24 cellular contexts compared by ENCODE assay signal in the genomic region with DNA sequence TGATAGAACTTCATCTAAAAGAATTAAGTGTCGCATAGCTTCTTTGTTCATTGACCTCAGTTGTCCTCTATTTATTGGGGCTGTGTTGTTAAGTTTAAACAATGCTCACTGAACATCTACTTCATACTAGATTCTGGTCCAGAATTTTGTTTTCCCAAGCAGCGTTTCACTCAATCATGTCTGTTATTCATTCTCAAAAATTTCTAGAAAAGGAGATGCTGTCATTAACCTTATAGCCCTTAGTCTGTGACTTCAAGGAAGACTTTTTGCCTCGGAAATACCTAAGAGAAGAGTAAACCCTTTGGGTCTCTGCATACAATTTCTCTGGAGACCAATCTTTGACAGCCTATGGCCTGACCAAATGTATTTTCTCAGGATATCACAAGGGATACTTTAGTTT.
DNase-seq lines count a peak whose midpoint lies in the region; TF ChIP-seq lines count a peak whose summit lies in the region.
"Had no signal": no experiment of that assay in that cellular context is flagged by ENCODE, and none has a peak within 500 bp of the region (broad histone marks: within the 10 kb centered on the region; RNA-seq: fewer than 3 reads in every experiment).

No MANE protein-coding gene starts in this region.

- BruUV-seq in PC-9 (replicated peaks; lab: Mats Ljungman, UMichigan) = no TSS peak

- H3K4me3 ChIP-seq in BLaER1 treated with 17β-estradiol and CSF1 and Interleukin-3, amounts not matched to agents 10 nM and 100 nM = no peak overlapping the region
- H3K4me3 ChIP-seq in PC-9 (no peak overlapping the region), endodermal cell (ENCODE audit: low read length) (no peak overlapping the region)
- H3K4me3 ChIP-seq: GM12878 had no signal

- no peaks in the 10 kb centered on the region; a peak in 1 of 22 replicates for H3K36me3 ChIP-seq in BLaER1 treated with 17β-estradiol and CSF1 and Interleukin-3, amounts not matched to agents 10 nM and 100 nM
- H3K36me3 ChIP-seq in PC-9 (ENCODE audit: low read depth) (peaks cover 14% of the 10 kb centered on the region; the same call in 1 of the 2 replicates), endodermal cell (ENCODE audit: control insufficient read depth, insufficient read depth, low read length) (no peaks in the 10 kb centered on the region)

- TF ChIP-seq CTCF in PC-9 (conservative IDR thresholded peaks at IDR 0.05) (no peak), neural crest cell (conservative IDR thresholded peaks at IDR 0.05) (no peak), endodermal cell (conservative IDR thresholded peaks at IDR 0.05) (no peak)

- H3K9me3 Mint-ChIP-seq in neural crest cell = peaks cover 8% of the 10 kb centered on the region
- H3K9me3 Mint-ChIP-seq in endodermal cell = peaks cover 18% of the 10 kb centered on the region

- H3K27ac Mint-ChIP-seq in neural crest cell (ENCODE audit: unreplicated experiment) = peak overlapping the region; percentile 47
- no peak overlapping the region for H3K27ac Mint-ChIP-seq in endodermal cell
- H3K27ac Mint-ChIP-seq: B cell; CD14-positive monocyte; CD4-positive, alpha-beta memory T cell; CD4-positive, CD25-positive, alpha-beta regulatory T cell had no signal

- H3F3A ChIP-seq in PC-9 (ENCODE audit: insufficient read depth, low read depth) = peaks cover 20% of the 10 kb centered on the region

- peaks cover 7 to 20% (median 13%) of the 10 kb centered on the region in 11 experiments; a peak in 17 of 22 replicates for H3K9me3 ChIP-seq in BLaER1 treated with 17β-estradiol and CSF1 and Interleukin-3, amounts not matched to agents 10 nM and 100 nM (replicated peaks in 1 of 11)
- H3K9me3 ChIP-seq in PC-9 (ENCODE audit: insufficient read depth, low read depth) (peaks cover 7% of the 10 kb centered on the region; the same call in 1 of the 2 replicates), endodermal cell (ENCODE audit: control insufficient read depth, low read length) (peaks cover 9% of the 10 kb centered on the region)

- intact Hi-C loops in PC-9 (cut with micrococcal nuclease; ENCODE audit: unreplicated experiment) = no loop called here

- H4K20me1 ChIP-seq in BLaER1 treated with 17β-estradiol and CSF1 and Interleukin-3, amounts not matched to agents 10 nM and 100 nM = no peaks in the 10 kb centered on the region
- no peaks in the 10 kb centered on the region for H4K20me1 ChIP-seq in PC-9 (ENCODE audit: insufficient read depth)

- H3K27ac ChIP-seq in BLaER1 treated with 17β-estradiol and CSF1 and Interleukin-3, amounts not matched to agents 10 nM and 100 nM = no peak overlapping the region
- peak overlapping the region; percentile 77 for H3K27ac ChIP-seq in PC-9
- no peak overlapping the region for H3K27ac ChIP-seq in endodermal cell (ENCODE audit: low read depth, low read length)

- no peaks in the 10 kb centered on the region for H3K9me2 ChIP-seq in PC-9 (ENCODE audit: insufficient read depth)

- POLR2A ChIA-PET in PC-9 (lab: Charles Lee; ENCODE audit: unreplicated experiment) = no interaction called here

- H3K4me2 ChIP-seq in BLaER1 treated with 17β-estradiol and CSF1 and Interleukin-3, amounts not matched to agents 10 nM and 100 nM = peak overlapping the region in 8 of 11 experiments; percentile 2 to 41 (median 14); a peak in 7 of 22 replicates
- no peak overlapping the region for H3K4me2 ChIP-seq in PC-9

- no peak overlapping the region for H3K9ac ChIP-seq in BLaER1 treated with 17β-estradiol and CSF1 and Interleukin-3, amounts not matched to agents 10 nM and 100 nM
- no peak overlapping the region for H3K9ac ChIP-seq in endodermal cell (ENCODE audit: extremely low read depth, low read length, poor library complexity, severe bottlenecking)

- no peak for DNase-seq in PC-9
- peak; percentile 15 for DNase-seq in dermis blood vessel endothelial cell
- DNase-seq in neural crest cell (ENCODE audit: low read depth, low spot score) = no peak
- no peak for DNase-seq in endodermal cell
- no peak for DNase-seq in HuH-7.5 (ENCODE audit: low spot score)
- DNase-seq in NCI-H226 = no peak
- no peak for DNase-seq in EL
- DNase-seq: 8988T; AML-193; C1 segment of cervical spinal cord; CD4-positive, alpha-beta memory T cell; CD4-positive, CD25-positive, alpha-beta regulatory T cell; CD8-positive, alpha-beta memory T cell; COR-L47; DMS 273 treated with DMSO at 0.1 percent for 48 hours; DMS153; DMS53; DMS79; DND-41; GDM1 had no signal

- H3K4me1 ChIP-seq in BLaER1 treated with 17β-estradiol and CSF1 and Interleukin-3, amounts not matched to agents 10 nM and 100 nM = peaks cover 0 to 11% (median 7%) of the 10 kb centered on the region in 10 experiments; a peak in 10 of 20 replicates
- H3K4me1 ChIP-seq in PC-9 (replicated peaks; ENCODE audit: insufficient read depth) (peaks cover 32% of the 10 kb centered on the region), endodermal cell (ENCODE audit: control insufficient read depth, insufficient read depth, low read length) (no peaks in the 10 kb centered on the region)

- H3K4me1 Mint-ChIP-seq in neural crest cell (peaks cover 36% of the 10 kb centered on the region), endodermal cell (peaks cover 8% of the 10 kb centered on the region)
- H3K4me1 Mint-ChIP-seq: CD14-positive monocyte had no signal

- H2AFZ ChIP-seq in PC-9 = no peak overlapping the region

- no peaks in the 10 kb centered on the region for H3K79me2 ChIP-seq in PC-9 (ENCODE audit: low read depth)

- CTCF ChIA-PET in PC-9 (lab: Charles Lee) = interaction anchor here (0.6 kb wide), 1 partner anchor 11 kb away, joined by 3 read pairs; no protein-coding TSS in a partner anchor

- H3K4me3 Mint-ChIP-seq in neural crest cell (no peak overlapping the region), endodermal cell (no peak overlapping the region)
- H3K4me3 Mint-ChIP-seq: B cell; CD14-positive monocyte; CD4-positive, alpha-beta memory T cell; CD4-positive, CD25-positive, alpha-beta regulatory T cell had no signal

- H3K27me3 Mint-ChIP-seq in neural crest cell (ENCODE audit: low read depth) = no peaks in the 10 kb centered on the region
- no peaks in the 10 kb centered on the region for H3K27me3 Mint-ChIP-seq in endodermal cell (ENCODE audit: insufficient read depth)
- H3K27me3 Mint-ChIP-seq: CD4-positive, alpha-beta memory T cell had no signal

- WGBS in endodermal cell (ENCODE audit: insufficient coverage in 1 of 2, insufficient read length in 1 of 2), 2 experiments = 88 to 96% methylated on average over 3 of the region's 3 CpGs

- H3K36me3 Mint-ChIP-seq in neural crest cell (ENCODE audit: low read depth) (peaks cover 8% of the 10 kb centered on the region), endodermal cell (ENCODE audit: low read depth) (peaks cover 5% of the 10 kb centered on the region)
- H3K36me3 Mint-ChIP-seq: CD14-positive monocyte; CD4-positive, CD25-positive, alpha-beta regulatory T cell had no signal

- H3K27me3 ChIP-seq in BLaER1 treated with 17β-estradiol and CSF1 and Interleukin-3, amounts not matched to agents 10 nM and 100 nM = no peaks in the 10 kb centered on the region
- no peaks in the 10 kb centered on the region for H3K27me3 ChIP-seq in PC-9 (ENCODE audit: insufficient read depth, low read depth)
- no peaks in the 10 kb centered on the region for H3K27me3 ChIP-seq in endodermal cell (ENCODE audit: control insufficient read depth, insufficient read depth, low read length, poor library complexity, severe bottlenecking)
